14 cellular contexts compared by ENCODE assay signal in the genomic region with DNA sequence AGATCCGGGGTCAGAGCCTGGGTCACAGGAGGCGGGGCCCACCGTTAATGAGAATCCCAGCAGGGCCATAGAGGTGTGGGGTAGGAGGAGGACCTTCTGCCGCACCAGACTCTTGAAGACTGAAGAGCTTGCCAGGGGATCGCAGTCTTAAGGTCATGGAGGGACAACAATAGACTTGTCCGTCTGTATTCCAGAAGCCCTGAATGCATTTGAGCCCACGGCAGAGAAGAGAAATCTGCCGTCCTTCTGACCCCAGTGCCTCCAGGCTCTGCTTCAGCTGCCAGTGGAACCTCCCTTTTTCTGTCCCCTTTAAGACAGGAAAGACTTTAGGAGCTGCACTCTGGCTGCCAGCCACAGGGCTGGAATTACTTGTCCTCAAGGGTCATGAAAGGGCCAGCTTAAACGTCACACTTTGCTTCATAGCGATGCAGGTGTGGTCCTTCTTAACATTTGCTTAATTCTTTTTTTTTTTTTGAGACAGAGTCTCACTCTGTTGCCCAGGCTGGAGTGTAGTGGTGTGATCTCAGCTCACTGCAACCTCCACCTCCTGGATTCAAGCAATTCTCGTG. TPM values are rescaled to one million over a fixed set of nuclear protein-coding genes. Genes with fewer than 3 reads are reported as not detected.
DNase-seq lines count a peak whose midpoint lies in the region; ATAC-seq and TF ChIP-seq lines count a peak whose summit lies in the region.
"Had no signal": no experiment of that assay in that cellular context is flagged by ENCODE, and none has a peak within 500 bp of the region (broad histone marks: within the 10 kb centered on the region; RNA-seq: fewer than 3 reads in every experiment).

No MANE protein-coding gene starts in this region.

- H3K27me3 ChIP-seq in spleen (replicated peaks in 1 of 7): no peaks in the 10 kb centered on the region

- no peak for TF ChIP-seq POLR2A in spleen (IDR thresholded peaks at IDR 0.05)

- DNase-seq in HT-29 (ENCODE audit: low spot score) (peak; percentile 86), chondrocyte (ENCODE audit: low spot score) (peak; percentile 52), kidney tubule cell (ENCODE audit: low spot score) (peak; percentile 66), spleen (peak; percentile 58), NCI-H2081 treated with DMSO at 0.1 percent for 48 hours (lab: John Stamatoyannopoulos, UW) (no peak)
- no peak for DNase-seq in activated effector memory CD4-positive, alpha-beta T cell treated with Interleukin-2 at 50 U/mL for 16 hours
- DNase-seq: activated CD8-positive, alpha-beta memory T cell treated with anti-CD3 and anti-CD28 coated beads, Interleukin-2, amount 50 U/mL, for 4 hours; activated naive CD8-positive, alpha-beta T cell treated with anti-CD3 and anti-CD28 coated beads, Interleukin-2, amount 50 U/mL, for 24 hours; CD8-positive, alpha-beta memory T cell; NCI-H345 had no signal

- no peak for TF ChIP-seq CTCF in chondrocyte (IDR thresholded peaks at IDR 0.05)
- no peak for TF ChIP-seq CTCF in spleen (IDR thresholded peaks at IDR 0.05 in 8 of 11, conservative IDR thresholded peaks at IDR 0.05 in 3 of 11)

- H3K4me3 ChIP-seq in spleen: no peak overlapping the region

- no peak overlapping the region for H3K27ac Mint-ChIP-seq in chondrocyte (ENCODE audit: unreplicated experiment)
- H3K27ac Mint-ChIP-seq: activated naive CD8-positive, alpha-beta T cell treated with anti-CD3 and anti-CD28 coated beads, Interleukin-2, amount 50 U/mL, for 24 hours; stimulated activated memory B cell treated with anti-CD40 and anti-IgM and Interleukin-4, amounts not matched to agents 10 μg/mL and 1 μg/mL and 100 μg/mL, for 72 hours had no signal

- peaks cover 0 to 91% (median 57%) of the 10 kb centered on the region in 6 donors for H3K36me3 ChIP-seq in spleen

- H3K4me3 Mint-ChIP-seq in chondrocyte (ENCODE audit: unreplicated experiment): no peak overlapping the region
- H3K4me3 Mint-ChIP-seq: activated naive CD8-positive, alpha-beta T cell treated with anti-CD3 and anti-CD28 coated beads, Interleukin-2, amount 50 U/mL, for 24 hours; CD8-positive, alpha-beta memory T cell; stimulated activated memory B cell treated with anti-CD40 and anti-IgM and Interleukin-4, amounts not matched to agents 10 μg/mL and 1 μg/mL and 100 μg/mL, for 72 hours had no signal

- peak overlapping the region in 5 of 8 donors; percentile 29 to 70 (median 57) for H3K27ac ChIP-seq in spleen
- H3K27ac ChIP-seq: HL-60 had no signal

- no peaks in the 10 kb centered on the region for H3K9me3 Mint-ChIP-seq in chondrocyte (ENCODE audit: low read depth)
- H3K9me3 Mint-ChIP-seq: activated naive CD8-positive, alpha-beta T cell treated with anti-CD3 and anti-CD28 coated beads, Interleukin-2, amount 50 U/mL, for 24 hours; CD8-positive, alpha-beta memory T cell; stimulated activated memory B cell treated with anti-CD40 and anti-IgM and Interleukin-4, amounts not matched to agents 10 μg/mL and 1 μg/mL and 100 μg/mL, for 72 hours had no signal

- WGBS in spleen, 5 donors: 75 to 79% (median 77%) methylated on average over 10 to 11 of the region's 11 CpGs

- peaks cover 3% of the 10 kb centered on the region for H3K36me3 Mint-ChIP-seq in chondrocyte (ENCODE audit: low read depth)

- no peaks in the 10 kb centered on the region for H3K9me3 ChIP-seq in spleen

- ATAC-seq in HG02759 (IDR thresholded peaks at IDR 0.05; ENCODE audit: unreplicated experiment) (no peak), HG03378 (IDR thresholded peaks at IDR 0.05; ENCODE audit: unreplicated experiment) (no peak)
- ATAC-seq: activated naive CD8-positive, alpha-beta T cell treated with anti-CD3 and anti-CD28 coated beads, Interleukin-2, amount 50 U/mL, for 24 hours; stimulated activated memory B cell treated with anti-CD40 and anti-IgM and Interleukin-4, amounts not matched to agents 10 μg/mL and 1 μg/mL and 100 μg/mL, for 72 hours had no signal

- peaks cover 57% of the 10 kb centered on the region for H3K4me1 Mint-ChIP-seq in chondrocyte (ENCODE audit: low read depth)

- no peaks in the 10 kb centered on the region for H3K27me3 Mint-ChIP-seq in chondrocyte (ENCODE audit: low read depth)
- H3K27me3 Mint-ChIP-seq: activated naive CD8-positive, alpha-beta T cell treated with anti-CD3 and anti-CD28 coated beads, Interleukin-2, amount 50 U/mL, for 24 hours; CD8-positive, alpha-beta memory T cell; stimulated activated memory B cell treated with anti-CD40 and anti-IgM and Interleukin-4, amounts not matched to agents 10 μg/mL and 1 μg/mL and 100 μg/mL, for 72 hours had no signal

- peaks cover 12 to 83% (median 53%) of the 10 kb centered on the region in 6 donors for H3K4me1 ChIP-seq in spleen

- intact Hi-C loops in spleen (cut with DNase I; ENCODE audit: low total_unique reads): no loop called here

RNA-seq across cellular contexts. Expression of gene ST3GAL4, which starts 15.5 kb away (rescaled TPM):
- 140 and 158 TPM in 2 replicates for total RNA-seq in HT-29 (2014; rRNA removed; shearing (Covaris generic))
- total RNA-seq in chondrocyte: 30.7 to 75.9 TPM (median 30.9 TPM) in 3 replicates
- 100 to 1,000 TPM in 1 of 7 donors, 10 to 100 TPM in 6; 41.2 to 102 (median 53.0) TPM for total RNA-seq in spleen
- polyA plus RNA-seq in spleen: 10 to 100 TPM; 12.8 to 25.0 (median 22.4) TPM

RNA-seq across cellular contexts. Expression of gene DCPS, which starts 36.1 kb away (rescaled TPM):
- 51.0 and 63.2 TPM in 2 replicates for total RNA-seq in HT-29 (2014; rRNA removed; shearing (Covaris generic))
- 12.3 to 14.8 TPM (median 12.4 TPM) in 3 replicates for total RNA-seq in chondrocyte
- 10 to 100 TPM; 17.4 to 30.8 (median 21.1) TPM for total RNA-seq in spleen
- polyA plus RNA-seq in spleen: 10 to 100 TPM; 23.9 to 35.2 (median 30.4) TPM

RNA-seq across cellular contexts. Expression of gene TIRAP, which starts 57.1 kb away (rescaled TPM):
- total RNA-seq in HT-29 (2014; rRNA removed; shearing (Covaris generic)): 11.6 and 12.3 TPM in 2 replicates
- total RNA-seq in chondrocyte (8.6 to 10.0 TPM (median 9.8 TPM) in 3 replicates), spleen (10 to 100 TPM; 15.4 to 23.5 (median 18.5) TPM)
- 1 to 10 TPM; 2.6 to 7.3 (median 3.0) TPM for polyA plus RNA-seq in spleen

Comparison
In these comparisons a context has a peak if more than half of its experiments do, and no peak if none do; other contexts are left out.
1. DNase-seq: peak in HT-29 (single experiment), chondrocyte (single experiment), kidney tubule cell (single experiment) and spleen (single experiment); none in activated effector memory CD4-positive, alpha-beta T cell treated with Interleukin-2 at 50 U/mL for 16 hours (single experiment) and NCI-H2081 treated with DMSO at 0.1 percent for 48 hours (single experiment).